ENCODE assay signal across 14 cellular contexts in genomic region chr19:45511074-45511473, GRCh38. TPM values are rescaled to one million over a fixed set of nuclear protein-coding genes. Genes with fewer than 3 reads are reported as not detected.
A peak's percentile ranks its signal among the peaks of the same experiment; 100 is the strongest.
DNase-seq lines count a peak whose midpoint lies in the region; ATAC-seq and TF ChIP-seq lines count a peak whose summit lies in the region.
"Had no signal": no experiment of that assay in that cellular context is flagged by ENCODE, and none has a peak within 500 bp of the region (broad histone marks: within the 10 kb centered on the region; RNA-seq: fewer than 3 reads in every experiment).

No MANE protein-coding gene starts in this region.

- H3K4me3 Mint-ChIP-seq in natural killer cell: peak overlapping the region; percentile 79

- H3K27ac ChIP-seq in BLaER1: no peak overlapping the region
- H3K27ac ChIP-seq: GM23248, SK-N-MC had no signal

- peaks cover 12 to 31% of the 10 kb centered on the region in 2 donors for H3K36me3 Mint-ChIP-seq in activated naive CD4-positive, alpha-beta T cell treated with anti-CD3 and anti-CD28 coated beads, Interleukin-2, amount 50 U/mL, for 72 hours
- H3K36me3 Mint-ChIP-seq in natural killer cell: no peaks in the 10 kb centered on the region

- intact Hi-C loops in natural killer cell (cut with micrococcal nuclease) (no loop called here), Right ventricle myocardium inferior (cut with DNase I) (no loop called here)

- no peak overlapping the region for H3K9ac ChIP-seq in BLaER1
- H3K9ac ChIP-seq: GM23248 had no signal

- peaks cover 49 to 78% of the 10 kb centered on the region in 2 donors for H3K4me1 Mint-ChIP-seq in natural killer cell

- no peaks in the 10 kb centered on the region for H3K9me3 ChIP-seq in BLaER1

- no peak for DNase-seq in GM12865 (ENCODE audit: low read depth)
- DNase-seq in activated naive CD4-positive, alpha-beta T cell treated with anti-CD3 and anti-CD28 coated beads, Interleukin-2, amount 50 U/mL, for 72 hours (ENCODE audit: low spot score in 2 of 2): no peak
- no peak for DNase-seq in natural killer cell
- DNase-seq in omental fat pad (ENCODE audit: low spot score): no peak
- DNase-seq in Right ventricle myocardium inferior (ENCODE audit: missing footprints): no peak
- DNase-seq in pons (ENCODE audit: low spot score): no peak
- DNase-seq: activated CD4-positive, CD25-positive, alpha-beta regulatory T cell treated with anti-CD3 and anti-CD28 coated beads, Interleukin-2, amount 50 U/mL, for 72 hours; GM23248; NCI-H2171 treated with DMSO at 0.1 percent for 48 hours had no signal

- no peaks in the 10 kb centered on the region for H3K36me3 ChIP-seq in BLaER1

- ATAC-seq in activated naive CD4-positive, alpha-beta T cell treated with anti-CD3 and anti-CD28 coated beads, Interleukin-2, amount 50 U/mL, for 72 hours: no peak
- ATAC-seq in natural killer cell: no peak
- ATAC-seq in omental fat pad (ENCODE audit: low FRiP score): no peak
- no peak for ATAC-seq in HG02623 (IDR thresholded peaks at IDR 0.05; ENCODE audit: unreplicated experiment)
- ATAC-seq in Right ventricle myocardium inferior: no peak

- peak overlapping the region; percentile 59; the same call in 1 of the 2 replicates for H3K4me2 ChIP-seq in BLaER1

- no peaks in the 10 kb centered on the region for H3K9me3 Mint-ChIP-seq in activated naive CD4-positive, alpha-beta T cell treated with anti-CD3 and anti-CD28 coated beads, Interleukin-2, amount 50 U/mL, for 72 hours
- H3K9me3 Mint-ChIP-seq in natural killer cell: no peaks in the 10 kb centered on the region

- H3K4me3 ChIP-seq in BLaER1 (no peak overlapping the region), GM12865 (ENCODE audit: low read depth, low read length) (peak overlapping the region; percentile 9; the same call in 1 of the 2 replicates)
- H3K4me3 ChIP-seq: coronary artery, GM23248, SK-N-MC had no signal

- no peaks in the 10 kb centered on the region for H3K27me3 Mint-ChIP-seq in natural killer cell (ENCODE audit: low read depth in 2 of 2)

- TF ChIP-seq CTCF in GM12865 (IDR thresholded peaks at IDR 0.05; ENCODE audit: insufficient read depth, low read depth, low read length, missing control alignments): no peak
- TF ChIP-seq CTCF in natural killer cell (IDR thresholded peaks at IDR 0.05): no peak
- no peak for TF ChIP-seq CTCF in omental fat pad (IDR thresholded peaks at IDR 0.05)

- peak overlapping the region; percentile 1 to 77 for H3K27ac Mint-ChIP-seq in activated naive CD4-positive, alpha-beta T cell treated with anti-CD3 and anti-CD28 coated beads, Interleukin-2, amount 50 U/mL, for 72 hours
- peak overlapping the region; percentile 81 to 97 for H3K27ac Mint-ChIP-seq in natural killer cell

- H3K27me3 ChIP-seq in BLaER1: no peaks in the 10 kb centered on the region

- H3K4me1 ChIP-seq in BLaER1: peaks cover 76% of the 10 kb centered on the region

- H4K20me1 ChIP-seq in BLaER1: peaks cover 83% of the 10 kb centered on the region

RNA-seq across cellular contexts. Expression of gene VASP, which starts 3.8 kb away (rescaled TPM):
- total RNA-seq in activated naive CD4-positive, alpha-beta T cell treated with anti-CD3 and anti-CD28 coated beads, Interleukin-2, amount 50 U/mL, for 72 hours: 100 to 1,000 TPM in 1 of 2 donors, 10 to 100 TPM in 1; 76.8 to 156 TPM
- 100 to 1,000 TPM; 192 to 244 (median 237) TPM for total RNA-seq in natural killer cell
- 100 to 1,000 TPM in 1 of 4 donors, 10 to 100 TPM in 3; 47.0 to 132 (median 68.7) TPM for total RNA-seq in omental fat pad
- total RNA-seq in Right ventricle myocardium inferior: 49.0 TPM

RNA-seq across cellular contexts. Expression of gene PPM1N, which starts 12.8 kb away (rescaled TPM):
- total RNA-seq in activated naive CD4-positive, alpha-beta T cell treated with anti-CD3 and anti-CD28 coated beads, Interleukin-2, amount 50 U/mL, for 72 hours: 1 to 10 TPM; 1.5 to 7.4 TPM
- 1 to 10 TPM; 5.1 to 8.3 (median 6.8) TPM for total RNA-seq in natural killer cell
- total RNA-seq in omental fat pad: 1 to 10 TPM; 1.9 to 3.8 (median 2.9) TPM
- total RNA-seq in Right ventricle myocardium inferior: 0.65 TPM
- total RNA-seq: lung microvascular endothelial cell had no signal

RNA-seq across cellular contexts. Expression of gene RTN2, which starts 14.2 kb away (rescaled TPM):
- total RNA-seq in activated naive CD4-positive, alpha-beta T cell treated with anti-CD3 and anti-CD28 coated beads, Interleukin-2, amount 50 U/mL, for 72 hours: 1 to 10 TPM; 3.2 to 5.1 TPM
- total RNA-seq in natural killer cell (1 to 10 TPM; 1.9 to 5.5 (median 3.0) TPM), omental fat pad (1 to 10 TPM; 3.8 to 9.4 (median 7.0) TPM), Right ventricle myocardium inferior (30.6 TPM)

RNA-seq across cellular contexts. Expression of gene FOSB, which starts 43.3 kb away (rescaled TPM):
- total RNA-seq in activated naive CD4-positive, alpha-beta T cell treated with anti-CD3 and anti-CD28 coated beads, Interleukin-2, amount 50 U/mL, for 72 hours: 10 to 100 TPM; 19.9 to 37.6 TPM
- total RNA-seq in natural killer cell: 1,000 to 10,000 TPM in 2 of 3 donors, 100 to 1,000 TPM in 1; 784 to 1,837 (median 1,121) TPM
- 100 to 1,000 TPM; 306 to 713 (median 395) TPM for total RNA-seq in omental fat pad
- 0.32 TPM for total RNA-seq in Right ventricle myocardium inferior
